In genomic region chr15:87403973-87404372, GRCh38 we compare ENCODE assay signal across 1 cellular context.
TF ChIP-seq lines count a peak whose summit lies in the region.

No MANE protein-coding gene starts in this region.

TF ChIP-seq in H1, 55 proteins besides CTCF, POLR2A, EP300 and RAD21:
- no peak for TF ChIP-seq SIX5 (IDR thresholded peaks at IDR 0.05; ENCODE audit: low read depth, low read length)
- TF ChIP-seq FOSL1 (IDR thresholded peaks at IDR 0.05; ENCODE audit: insufficient read depth, low read depth, low read length): no peak
- no peak for TF ChIP-seq MAFK (IDR thresholded peaks at IDR 0.05; ENCODE audit: low read depth, low read length)
- no peak for TF ChIP-seq KDM1A (IDR thresholded peaks at IDR 0.05; ENCODE audit: borderline replicate concordance, low read length)
- TF ChIP-seq SAP30 (IDR thresholded peaks at IDR 0.05; ENCODE audit: insufficient read depth, insufficient replicate concordance, low read length): no peak
- no peak for TF ChIP-seq POU5F1 (IDR thresholded peaks at IDR 0.05; ENCODE audit: low read depth, low read length)
- TF ChIP-seq GABPA (IDR thresholded peaks at IDR 0.05; ENCODE audit: borderline replicate concordance, insufficient read depth, low read length): no peak
- TF ChIP-seq TBP (IDR thresholded peaks at IDR 0.05; ENCODE audit: low read depth, low read length): no peak
